10 cellular contexts compared by ENCODE assay signal in genomic region chr2:64819371-64819770, GRCh38.
DNase-seq lines count a peak whose midpoint lies in the region; ATAC-seq lines count a peak whose summit lies in the region.
"Had no signal": no experiment of that assay in that cellular context is flagged by ENCODE, and none has a peak within 500 bp of the region (broad histone marks: within the 10 kb centered on the region; RNA-seq: fewer than 3 reads in every experiment).

No MANE protein-coding gene starts in this region.

- no peaks in the 10 kb centered on the region for H3K36me3 Mint-ChIP-seq in T-helper 2 cell treated with Interferon-gamma antibody and Interleukin-4, amounts not matched to agents 5 μg/mL and 100 μg/mL, for 36 hours (ENCODE audit: low read depth)
- H3K36me3 Mint-ChIP-seq in activated T-helper 2 cell treated with anti-CD3 and anti-CD28 coated beads, Interferon-gamma antibody, Interleukin-2, Interleukin-4, amounts not matched to agents 10 μg/mL and 5 μg/mL and 100 μg/mL, durations not matched to agents 14 hours and 24 hours and 36 hours (ENCODE audit: low read depth), result peaks cover 3% of the 10 kb centered on the region
- no peaks in the 10 kb centered on the region for H3K36me3 Mint-ChIP-seq in stimulated activated effector memory CD8-positive, alpha-beta T cell treated with anti-CD3 and anti-CD28 coated beads, Interleukin-12 subunit alpha, Interleukin-12 subunit beta, amount 100 ng/mL, for 72 hours

- ATAC-seq in HG02938 (IDR thresholded peaks at IDR 0.05; ENCODE audit: unreplicated experiment), result peak; percentile 2
- ATAC-seq in stimulated activated effector memory CD8-positive, alpha-beta T cell treated with anti-CD3 and anti-CD28 coated beads, Interleukin-12 subunit alpha, Interleukin-12 subunit beta, amount 100 ng/mL, for 72 hours, result peak; percentile 30
- ATAC-seq: Panc1 had no signal

- peaks cover 22% of the 10 kb centered on the region for H3K4me1 Mint-ChIP-seq in T-helper 2 cell treated with Interferon-gamma antibody and Interleukin-4, amounts not matched to agents 5 μg/mL and 100 μg/mL, for 36 hours (ENCODE audit: low read depth)
- H3K4me1 Mint-ChIP-seq in activated T-helper 2 cell treated with anti-CD3 and anti-CD28 coated beads, Interferon-gamma antibody, Interleukin-2, Interleukin-4, amounts not matched to agents 10 μg/mL and 5 μg/mL and 100 μg/mL, durations not matched to agents 14 hours and 24 hours and 36 hours (ENCODE audit: low read depth), result peaks cover 31% of the 10 kb centered on the region
- peaks cover 29% of the 10 kb centered on the region for H3K4me1 Mint-ChIP-seq in stimulated activated effector memory CD8-positive, alpha-beta T cell treated with anti-CD3 and anti-CD28 coated beads, Interleukin-12 subunit alpha, Interleukin-12 subunit beta, amount 100 ng/mL, for 72 hours

- peak overlapping the region; percentile 48 for H3K4me3 Mint-ChIP-seq in T-helper 2 cell treated with Interferon-gamma antibody and Interleukin-4, amounts not matched to agents 5 μg/mL and 100 μg/mL, for 36 hours
- H3K4me3 Mint-ChIP-seq in activated T-helper 2 cell treated with anti-CD3 and anti-CD28 coated beads, Interferon-gamma antibody, Interleukin-2, Interleukin-4, amounts not matched to agents 10 μg/mL and 5 μg/mL and 100 μg/mL, durations not matched to agents 14 hours and 24 hours and 36 hours (ENCODE audit: low read depth), result no peak overlapping the region
- peak overlapping the region; percentile 49 for H3K4me3 Mint-ChIP-seq in stimulated activated effector memory CD8-positive, alpha-beta T cell treated with anti-CD3 and anti-CD28 coated beads, Interleukin-12 subunit alpha, Interleukin-12 subunit beta, amount 100 ng/mL, for 72 hours

- intact Hi-C loops in activated T-helper 2 cell treated with anti-CD3 and anti-CD28 coated beads, Interferon-gamma antibody, Interleukin-2, Interleukin-4, amounts not matched to agents 10 μg/mL and 5 μg/mL and 100 μg/mL, durations not matched to agents 14 hours and 24 hours and 36 hours (cut with micrococcal nuclease), result loop anchor here (5.0 kb wide), 2 partner anchors 162 to 212 kb away; no protein-coding TSS in a partner anchor

- no peaks in the 10 kb centered on the region for H3K9me3 Mint-ChIP-seq in T-helper 2 cell treated with Interferon-gamma antibody and Interleukin-4, amounts not matched to agents 5 μg/mL and 100 μg/mL, for 36 hours
- no peaks in the 10 kb centered on the region for H3K9me3 Mint-ChIP-seq in activated T-helper 2 cell treated with anti-CD3 and anti-CD28 coated beads, Interferon-gamma antibody, Interleukin-2, Interleukin-4, amounts not matched to agents 10 μg/mL and 5 μg/mL and 100 μg/mL, durations not matched to agents 14 hours and 24 hours and 36 hours
- no peaks in the 10 kb centered on the region for H3K9me3 Mint-ChIP-seq in stimulated activated effector memory CD8-positive, alpha-beta T cell treated with anti-CD3 and anti-CD28 coated beads, Interleukin-12 subunit alpha, Interleukin-12 subunit beta, amount 100 ng/mL, for 72 hours

- H3K27ac Mint-ChIP-seq in T-helper 2 cell treated with Interferon-gamma antibody and Interleukin-4, amounts not matched to agents 5 μg/mL and 100 μg/mL, for 36 hours, result peak overlapping the region; percentile 85
- peak overlapping the region; percentile 91 for H3K27ac Mint-ChIP-seq in activated T-helper 2 cell treated with anti-CD3 and anti-CD28 coated beads, Interferon-gamma antibody, Interleukin-2, Interleukin-4, amounts not matched to agents 10 μg/mL and 5 μg/mL and 100 μg/mL, durations not matched to agents 14 hours and 24 hours and 36 hours
- H3K27ac Mint-ChIP-seq in stimulated activated effector memory CD8-positive, alpha-beta T cell treated with anti-CD3 and anti-CD28 coated beads, Interleukin-12 subunit alpha, Interleukin-12 subunit beta, amount 100 ng/mL, for 72 hours, result peak overlapping the region; percentile 88

- no peaks in the 10 kb centered on the region for H3K27me3 Mint-ChIP-seq in T-helper 2 cell treated with Interferon-gamma antibody and Interleukin-4, amounts not matched to agents 5 μg/mL and 100 μg/mL, for 36 hours (ENCODE audit: low read depth)
- H3K27me3 Mint-ChIP-seq in activated T-helper 2 cell treated with anti-CD3 and anti-CD28 coated beads, Interferon-gamma antibody, Interleukin-2, Interleukin-4, amounts not matched to agents 10 μg/mL and 5 μg/mL and 100 μg/mL, durations not matched to agents 14 hours and 24 hours and 36 hours (ENCODE audit: low read depth), result no peaks in the 10 kb centered on the region

- DNase-seq in T-helper 2 cell treated with Interferon-gamma antibody and Interleukin-4, amounts not matched to agents 5 μg/mL and 100 μg/mL, for 36 hours (ENCODE audit: low spot score), result no peak
- no peak for DNase-seq in T-helper 2 cell
- DNase-seq in activated T-helper 2 cell treated with anti-CD3 and anti-CD28 coated beads, Interferon-gamma antibody, Interleukin-2, Interleukin-4, amounts not matched to agents 10 μg/mL and 5 μg/mL and 100 μg/mL, durations not matched to agents 14 hours and 24 hours and 36 hours (ENCODE audit: low spot score), result no peak
- DNase-seq in stimulated activated effector memory CD8-positive, alpha-beta T cell treated with anti-CD3 and anti-CD28 coated beads, Interleukin-12 subunit alpha, Interleukin-12 subunit beta, amount 100 ng/mL, for 72 hours (ENCODE audit: low spot score in 2 of 2), result no peak
- DNase-seq in islet precursor cell, result no peak
- no peak for DNase-seq in kidney glomerular epithelial cell (lab: John Stamatoyannopoulos, UW)
- no peak for DNase-seq in DMS79 treated with DMSO at 0.1 percent for 48 hours (lab: John Stamatoyannopoulos, UW)
- DNase-seq: ovary had no signal
